Comparison of ENCODE assay signal across 24 cellular contexts in genomic region chr2:86436328-86436727, GRCh38. TPM values are rescaled to one million over a fixed set of nuclear protein-coding genes. Genes with fewer than 3 reads are reported as not detected.
DNase-seq lines count a peak whose midpoint lies in the region; ATAC-seq, FAIRE-seq and TF ChIP-seq lines count a peak whose summit lies in the region.
"Had no signal": no experiment of that assay in that cellular context is flagged by ENCODE, and none has a peak within 500 bp of the region (broad histone marks: within the 10 kb centered on the region; RNA-seq: fewer than 3 reads in every experiment).

No MANE protein-coding gene starts in this region.

- H2AFZ ChIP-seq in DND-41 (ENCODE audit: low read depth, low read length): peak overlapping the region; percentile 14; the same call in 1 of the 2 replicates
- no peak overlapping the region for H2AFZ ChIP-seq in K562 (ENCODE audit: low read depth, low read length)

- no peak for TF ChIP-seq RAD21 in K562 (CRISPR knock-in tag; conservative IDR thresholded peaks at IDR 0.05 in 1 of 2, IDR thresholded peaks at IDR 0.05 in 1 of 2)

- H3K9me3 ChIP-seq in DND-41 (ENCODE audit: insufficient read depth, low read length, severe bottlenecking) (peaks cover 29% of the 10 kb centered on the region), K562 (replicated peaks; ENCODE audit: control insufficient read depth, insufficient read depth, low read depth, low read length) (peaks cover 16% of the 10 kb centered on the region)

- H3K27ac Mint-ChIP-seq in activated naive CD8-positive, alpha-beta T cell treated with anti-CD3 and anti-CD28 coated beads for 36 hours: no peak overlapping the region
- H3K27ac Mint-ChIP-seq: CD14-positive monocyte; CD4-positive, alpha-beta T cell; CD8-positive, alpha-beta memory T cell; HFFc6 had no signal

- peaks cover 7% of the 10 kb centered on the region for H3K27me3 Mint-ChIP-seq in activated naive CD8-positive, alpha-beta T cell treated with anti-CD3 and anti-CD28 coated beads for 36 hours

- peak; percentile 15 for DNase-seq in DMS53 (lab: John Stamatoyannopoulos, UW)
- DNase-seq in DMS53 treated with DMSO at 0.1 percent for 48 hours (lab: John Stamatoyannopoulos, UW; ENCODE audit: unreplicated experiment): no peak
- no peak for DNase-seq in DND-41
- DNase-seq in K562 (ENCODE audit: extremely low read depth in 1 of 4, low spot score in 3 of 4): no peak
- DNase-seq in activated naive CD8-positive, alpha-beta T cell treated with anti-CD3 and anti-CD28 coated beads for 36 hours: no peak
- DNase-seq: 8988T; ACHN; AML-193; BE2C; CD4-positive, alpha-beta T cell; CD8-positive, alpha-beta memory T cell; DMS153; DMS79 treated with DMSO at 0.1 percent for 48 hours; GOT3; HFFc6 had no signal

- H3K4me1 Mint-ChIP-seq in activated naive CD8-positive, alpha-beta T cell treated with anti-CD3 and anti-CD28 coated beads for 36 hours: peaks cover 5% of the 10 kb centered on the region

- H3K9me3 Mint-ChIP-seq in activated naive CD8-positive, alpha-beta T cell treated with anti-CD3 and anti-CD28 coated beads for 36 hours: peaks cover 16% of the 10 kb centered on the region

- in situ Hi-C loops in K562 (cut with MboI): no loop called here

- H3K27ac ChIP-seq in DND-41 (ENCODE audit: low read length) (no peak overlapping the region), K562 (ENCODE audit: extremely low read depth, low read depth, low read length) (no peak overlapping the region)
- H3K27ac ChIP-seq: A549; BLaER1 treated with 17β-estradiol and CSF1 and Interleukin-3, amounts not matched to agents 10 nM and 100 nM had no signal

- H3K4me3 Mint-ChIP-seq in activated naive CD8-positive, alpha-beta T cell treated with anti-CD3 and anti-CD28 coated beads for 36 hours: no peak overlapping the region
- H3K4me3 Mint-ChIP-seq: CD14-positive monocyte; CD4-positive, alpha-beta T cell; CD8-positive, alpha-beta memory T cell; HFFc6 had no signal

- H3K79me2 ChIP-seq in DND-41 (ENCODE audit: insufficient read depth, low read length): no peaks in the 10 kb centered on the region; the same call in 1 of the 2 replicates
- H3K79me2 ChIP-seq in K562 (ENCODE audit: control insufficient read depth, insufficient read depth, low read length): no peaks in the 10 kb centered on the region

- no peaks in the 10 kb centered on the region for H3K9me1 ChIP-seq in K562 (ENCODE audit: control insufficient read depth, insufficient read depth, low read length)

- no peak for TF ChIP-seq EP300 in K562 (IDR thresholded peaks at IDR 0.05; ENCODE audit: low read length)

- no peak overlapping the region for H3K4me2 ChIP-seq in DND-41 (ENCODE audit: insufficient read depth, low read length)
- H3K4me2 ChIP-seq in K562 (ENCODE audit: insufficient read depth, low read length): no peak overlapping the region
- H3K4me2 ChIP-seq: A549; BLaER1 treated with 17β-estradiol and CSF1 and Interleukin-3, amounts not matched to agents 10 nM and 100 nM had no signal

- H3K36me3 ChIP-seq in DND-41 (ENCODE audit: insufficient read depth, low read length) (peaks cover 3% of the 10 kb centered on the region; the same call in 1 of the 2 replicates), K562 (ENCODE audit: control insufficient read depth, insufficient read depth, low read length) (no peaks in the 10 kb centered on the region)
- H3K36me3 ChIP-seq: BE2C; BLaER1 treated with 17β-estradiol and CSF1 and Interleukin-3, amounts not matched to agents 10 nM and 100 nM had no signal

- no peak for FAIRE-seq in K562 (lab: Jason Lieb, UNC)
- FAIRE-seq: A549, D721Med, G401.6, GM12892, H54 had no signal

- BruUV-seq in K562 (replicated peaks; lab: Mats Ljungman, UMichigan): no TSS peak

- H4K20me1 ChIP-seq in DND-41 (ENCODE audit: insufficient read depth, low read length) (no peaks in the 10 kb centered on the region), K562 (replicated peaks; ENCODE audit: control insufficient read depth, insufficient read depth, low read length) (no peaks in the 10 kb centered on the region)
- H4K20me1 ChIP-seq: BLaER1 treated with 17β-estradiol and CSF1 and Interleukin-3, amounts not matched to agents 10 nM and 100 nM had no signal

- TF ChIP-seq POLR2A in K562 (conservative IDR thresholded peaks at IDR 0.05): no peak

- H3K4me3 ChIP-seq in DND-41 (ENCODE audit: low read depth in 1 of 2, low read length in 2 of 2): no peak overlapping the region
- no peak overlapping the region for H3K4me3 ChIP-seq in K562
- H3K4me3 ChIP-seq: A549; BLaER1 treated with 17β-estradiol and CSF1 and Interleukin-3, amounts not matched to agents 10 nM and 100 nM; HAP-1 had no signal

- H3K36me3 Mint-ChIP-seq in activated naive CD8-positive, alpha-beta T cell treated with anti-CD3 and anti-CD28 coated beads for 36 hours: peaks cover 14% of the 10 kb centered on the region

- no peak for ATAC-seq in DND-41 (ENCODE audit: insufficient read depth, low read depth)
- no peak for ATAC-seq in K562
- no peak for ATAC-seq in HG02678 (IDR thresholded peaks at IDR 0.05; ENCODE audit: unreplicated experiment)
- ATAC-seq: A549 had no signal

- TF ChIP-seq CTCF in DND-41 (IDR thresholded peaks at IDR 0.05; ENCODE audit: borderline replicate concordance, extremely low read depth, low read length, poor library complexity, severe bottlenecking) (no peak), K562 (IDR thresholded peaks at IDR 0.05 in 2 of 3, conservative IDR thresholded peaks at IDR 0.05 in 1 of 3; ENCODE audit: insufficient read depth in 2 of 3, low read depth in 1 of 3, low read length in 3 of 3) (no peak)

- intact Hi-C loops in K562 (cut with micrococcal nuclease): no loop called here

- no peak overlapping the region for H3K9ac ChIP-seq in DND-41 (ENCODE audit: low read depth, low read length)
- H3K9ac ChIP-seq in K562 (ENCODE audit: insufficient read depth in 1 of 2, low read depth in 2 of 2, low read length in 2 of 2): no peak overlapping the region
- H3K9ac ChIP-seq: BLaER1 treated with 17β-estradiol and CSF1 and Interleukin-3, amounts not matched to agents 10 nM and 100 nM had no signal

- POLR2A ChIA-PET in K562 (lab: Yijun Ruan, JAX): interaction anchor here (0.6 kb wide), 2 partner anchors 9 to 836 kb away, joined by 3 read pairs; no protein-coding TSS in a partner anchor

- CTCF ChIA-PET in K562 (lab: Yijun Ruan, JAX; ENCODE audit: low intra/inter-chr PET ratio): no interaction called here

- H3K4me1 ChIP-seq in DND-41 (ENCODE audit: insufficient read depth, low read length) (peaks cover 5% of the 10 kb centered on the region), K562 (replicated peaks in 1 of 2; ENCODE audit: control insufficient read depth in 2 of 2, insufficient read depth in 2 of 2, low read length in 2 of 2) (no peaks in the 10 kb centered on the region)
- H3K4me1 ChIP-seq: A549, BE2C had no signal

- H3K27me3 ChIP-seq in DND-41 (ENCODE audit: insufficient read depth, low read length, poor library complexity): no peaks in the 10 kb centered on the region
- no peaks in the 10 kb centered on the region for H3K27me3 ChIP-seq in K562 (ENCODE audit: control insufficient read depth in 2 of 2, insufficient read depth in 2 of 2, low read length in 2 of 2)
- H3K27me3 ChIP-seq: BE2C; BLaER1 treated with 17β-estradiol and CSF1 and Interleukin-3, amounts not matched to agents 10 nM and 100 nM had no signal

TF ChIP-seq in K562, 482 proteins besides CTCF, POLR2A, EP300 and RAD21:
- TF ChIP-seq NFIC (IDR thresholded peaks at IDR 0.05) (peak; percentile 67), SRSF7 (optimal IDR thresholded peaks at IDR 0.05; ENCODE audit: low read depth, low read length) (no peak)

RNA-seq across cellular contexts. Expression of gene KDM3A, which starts 4.8 kb away (rescaled TPM):
- 103 and 245 TPM in 2 replicates for total RNA-seq in K562 (2011; cell fraction: chromatin; rRNA removed; ENCODE audit: low replicate concordance)
- total RNA-seq in K562 (2011; cell fraction: nucleolus; rRNA removed): 51.0 and 66.5 TPM in 2 replicates
- 131 and 168 TPM in 2 replicates for total RNA-seq in K562 (2011; cell fraction: nucleoplasm; rRNA removed)
- total RNA-seq in K562 (2014; rRNA removed): 20.5 and 23.2 TPM in 2 replicates
- 24.8 and 28.7 TPM in 2 replicates for total RNA-seq in K562 (2014; rRNA removed; fragmentation: Illumina TruSeq; extraction: Trizol)
- total RNA-seq in K562 (2015; rRNA removed; fragmentation: Illumina TruSeq; extraction: Trizol): 21.7 and 24.5 TPM in 2 replicates
- total RNA-seq in K562 (2021): 36.9 and 37.9 TPM in 2 replicates
- 54.3 and 95.4 TPM in 2 replicates for polyA plus RNA-seq in K562 (2011; rRNA removed)
- polyA plus RNA-seq in K562 (2011; cell fraction: cytosol; rRNA removed): 18.7 and 27.9 TPM in 2 replicates
- 94.1 and 101 TPM in 2 replicates for polyA plus RNA-seq in K562 (2011; cell fraction: nucleus; rRNA removed)
- polyA plus RNA-seq in K562 (2012): 24.0 and 33.7 TPM in 2 replicates
- polyA plus RNA-seq in K562 (2014; fragmentation: Illumina TruSeq; extraction: Trizol): 23.5 and 26.7 TPM in 2 replicates
- polyA plus RNA-seq in K562 (2014; fragmentation: Nextera tagmentation; extraction: Ambion mirVana): 10 to 100 TPM in 1 of 2 experiments, 1 to 10 TPM in 1; 7.5 to 11.7 TPM
- 26.2 and 31.5 TPM in 2 replicates for polyA plus RNA-seq in K562 (2014; rRNA removed)
- polyA minus RNA-seq in K562 (2011; rRNA and poly(A)+ RNA removed): 122 and 168 TPM in 2 replicates
- 40.0 and 58.0 TPM in 2 replicates for polyA minus RNA-seq in K562 (2011; cell fraction: cytosol; rRNA and poly(A)+ RNA removed)
- 89.4 and 102 TPM in 2 replicates for polyA minus RNA-seq in K562 (2011; cell fraction: nucleus; rRNA and poly(A)+ RNA removed)
- total RNA-seq in activated naive CD8-positive, alpha-beta T cell treated with anti-CD3 and anti-CD28 coated beads for 36 hours: 10 to 100 TPM; 55.5 to 57.3 TPM
